ENCODE assay signal across 8 cellular contexts in the genomic region with DNA sequence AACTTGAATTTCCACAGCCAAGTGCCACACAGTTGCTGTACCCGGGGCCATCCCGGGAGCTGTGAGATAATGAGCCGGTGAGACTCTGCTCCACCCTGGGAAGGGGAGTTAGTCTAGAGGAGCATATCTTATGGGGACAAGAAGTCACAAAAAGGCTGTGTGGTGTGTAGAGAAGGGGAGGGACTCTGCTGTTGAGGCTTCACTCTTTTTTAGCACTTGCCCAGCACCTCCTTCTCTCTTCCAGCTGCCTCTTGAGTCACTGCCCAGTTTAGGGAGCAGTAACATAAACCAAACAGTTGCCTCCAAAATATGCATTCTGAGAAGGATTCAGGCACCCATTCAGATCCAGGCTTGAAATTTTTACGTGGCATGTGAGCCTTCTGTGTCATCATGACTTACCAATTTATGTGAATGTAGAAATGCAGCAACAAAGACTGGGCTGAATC. TPM values are rescaled to one million over a fixed set of nuclear protein-coding genes. Genes with fewer than 3 reads are reported as not detected.
DNase-seq lines count a peak whose midpoint lies in the region; ATAC-seq and TF ChIP-seq lines count a peak whose summit lies in the region.

No MANE protein-coding gene starts in this region.

- H3K4me3 ChIP-seq in mucosa of rectum (ENCODE audit: low read length in 2 of 2) (peak overlapping the region; percentile 74 to 91), vagina (peak overlapping the region; percentile 75 to 83)

- peaks cover 36% of the 10 kb centered on the region for H3K4me1 Mint-ChIP-seq in endothelial cell (ENCODE audit: unreplicated experiment)

- peaks cover 19% of the 10 kb centered on the region for H3K27me3 Mint-ChIP-seq in endothelial cell (ENCODE audit: unreplicated experiment)

- ATAC-seq in GM18858 (IDR thresholded peaks at IDR 0.05; ENCODE audit: unreplicated experiment) (peak; percentile 4), HG03196 (IDR thresholded peaks at IDR 0.05; ENCODE audit: unreplicated experiment) (peak; percentile 3)

- peak overlapping the region; percentile 94 for H3K4me3 Mint-ChIP-seq in endothelial cell (ENCODE audit: unreplicated experiment)

- peaks cover 24% of the 10 kb centered on the region for H3K36me3 Mint-ChIP-seq in endothelial cell (ENCODE audit: low read depth, unreplicated experiment)

- H3K9ac ChIP-seq in mucosa of rectum (ENCODE audit: low read depth in 1 of 2, low read length in 2 of 2) = peak overlapping the region; percentile 63 to 70

- H3K4me1 ChIP-seq in mucosa of rectum (ENCODE audit: control insufficient read depth in 2 of 2, insufficient read depth in 2 of 2, low read length in 2 of 2) = peaks cover 15 to 37% of the 10 kb centered on the region in 2 donors
- H3K4me1 ChIP-seq in vagina = peaks cover 46% of the 10 kb centered on the region

- H3K27me3 ChIP-seq in mucosa of rectum (ENCODE audit: control insufficient read depth in 2 of 2, insufficient read depth in 2 of 2, low read length in 2 of 2) = no peaks in the 10 kb centered on the region
- H3K27me3 ChIP-seq in vagina = no peaks in the 10 kb centered on the region

- TF ChIP-seq CTCF in endothelial cell (IDR thresholded peaks at IDR 0.05; ENCODE audit: unreplicated experiment) = no peak
- TF ChIP-seq CTCF in vagina (IDR thresholded peaks at IDR 0.05) = no peak

- peak overlapping the region; percentile 97 for H3K27ac Mint-ChIP-seq in endothelial cell (ENCODE audit: unreplicated experiment)

- TF ChIP-seq POLR2A in vagina (IDR thresholded peaks at IDR 0.05) = no peak

- H3K9me3 ChIP-seq in mucosa of rectum (ENCODE audit: control insufficient read depth in 2 of 2, low read length in 2 of 2) = no peaks in the 10 kb centered on the region
- H3K9me3 ChIP-seq in vagina = no peaks in the 10 kb centered on the region

- H3K36me3 ChIP-seq in mucosa of rectum (ENCODE audit: control insufficient read depth in 2 of 2, insufficient read depth in 2 of 2, low read length in 2 of 2) = peaks cover 0 to 5% of the 10 kb centered on the region in 2 donors
- H3K36me3 ChIP-seq in vagina = peaks cover 0 to 9% of the 10 kb centered on the region in 2 donors

- H3K27ac ChIP-seq in mucosa of rectum (ENCODE audit: low read depth in 2 of 2, low read length in 2 of 2) (peak overlapping the region; percentile 91 to 94), vagina (peak overlapping the region; percentile 99)

- no peaks in the 10 kb centered on the region for H3K9me3 Mint-ChIP-seq in endothelial cell (ENCODE audit: unreplicated experiment)

- DNase-seq in AG20443 (ENCODE audit: low spot score) (peak; percentile 60), SW480 (ENCODE audit: low spot score) (peak; percentile 22), endothelial cell (ENCODE audit: low spot score) (no peak), vagina (ENCODE audit: extremely low spot score in 2 of 2) (no peak), SHP77 treated with DMSO at 0.1 percent for 48 hours (lab: John Stamatoyannopoulos, UW) (no peak)

- intact Hi-C loops in vagina (cut with DNase I) = no loop called here

RNA-seq across cellular contexts. Expression of a gene that starts 0.7 kb away (rescaled TPM):
- total RNA-seq in endothelial cell (ENCODE audit: unreplicated experiment) (126 TPM), vagina (77.3 TPM)

Comparison
In these comparisons a context has a peak if more than half of its experiments do, and no peak if none do; other contexts are left out.
1. DNase-seq: peak in AG20443 (single experiment) and SW480 (single experiment); none in endothelial cell (single experiment), vagina (0 of 2) and SHP77 treated with DMSO at 0.1 percent for 48 hours (single experiment).